In the genomic region with DNA sequence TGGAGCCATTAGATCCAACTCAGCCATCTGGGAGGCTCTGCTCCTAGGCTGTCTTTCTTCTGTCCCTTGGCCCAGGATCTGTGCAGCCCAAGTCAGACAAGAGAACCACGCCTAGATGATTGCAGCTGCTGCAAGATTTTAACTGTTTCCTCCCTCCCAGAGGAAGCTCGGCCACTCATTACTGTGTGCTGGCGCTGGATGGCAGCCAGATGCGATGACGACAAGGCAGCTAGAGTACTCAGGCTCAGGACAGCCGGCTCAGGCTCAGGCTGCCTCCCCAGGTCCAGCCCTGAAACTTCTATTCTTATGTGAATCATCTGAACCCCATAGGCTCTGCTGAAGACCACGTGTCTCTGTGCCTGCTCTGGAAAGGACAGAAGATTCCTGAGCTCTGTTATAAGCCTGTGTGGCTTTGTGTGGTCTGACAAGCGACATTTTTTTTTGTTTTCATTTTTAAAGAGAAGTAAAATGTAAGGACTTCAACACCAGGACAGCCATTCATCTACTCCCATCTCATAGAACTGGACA, we compare ENCODE assay signal across 8 cellular contexts. TPM values are rescaled to one million over a fixed set of nuclear protein-coding genes. Genes with fewer than 3 reads are reported as not detected.
DNase-seq lines count a peak whose midpoint lies in the region; ATAC-seq, FAIRE-seq and TF ChIP-seq lines count a peak whose summit lies in the region.

No MANE protein-coding gene starts in this region.

- H3K4me2 ChIP-seq in neural progenitor cell = peak overlapping the region; percentile 36

- H3K36me3 ChIP-seq in A673 (ENCODE audit: insufficient read depth, low read length, poor library complexity, severe bottlenecking) = no peaks in the 10 kb centered on the region
- H3K36me3 ChIP-seq in neural progenitor cell = no peaks in the 10 kb centered on the region

- ATAC-seq in HG03139 (IDR thresholded peaks at IDR 0.05; ENCODE audit: unreplicated experiment) (peak; percentile 89), foreskin keratinocyte (peak; percentile 97), HG02588 (IDR thresholded peaks at IDR 0.05; ENCODE audit: unreplicated experiment) (no peak)

- CTCF ChIA-PET in A673 (lab: Charles Lee) = no interaction called here

- no peaks in the 10 kb centered on the region for H3K9me3 Mint-ChIP-seq in neural progenitor cell

- no peaks in the 10 kb centered on the region for H3K27me3 Mint-ChIP-seq in neural progenitor cell (ENCODE audit: insufficient read depth, low read depth)

- DNase-seq in A673 (ENCODE audit: low spot score) (peak; percentile 99), GM12891 (ENCODE audit: insufficient read length, low spot score) (peak; percentile 25), NCI-H446 (lab: John Stamatoyannopoulos, UW) (peak; percentile 16 to 75), foreskin keratinocyte (peak; percentile 97 to 98), neural progenitor cell (ENCODE audit: low spot score) (peak; percentile 75)
- peak; percentile 59 for DNase-seq in activated CD8-positive, alpha-beta memory T cell treated with anti-CD3 and anti-CD28 coated beads, Interleukin-2, amount 50 U/mL, for 48 hours

- peaks cover 2% of the 10 kb centered on the region for H3K36me3 Mint-ChIP-seq in neural progenitor cell

- no peak for TF ChIP-seq CTCF in A673 (conservative IDR thresholded peaks at IDR 0.05; ENCODE audit: low read depth, low read length)
- no peak for TF ChIP-seq CTCF in foreskin keratinocyte (conservative IDR thresholded peaks at IDR 0.05)
- no peak for TF ChIP-seq CTCF in neural progenitor cell (IDR thresholded peaks at IDR 0.05)

- peaks cover 20% of the 10 kb centered on the region for H3K4me1 ChIP-seq in A673 (ENCODE audit: insufficient read depth, low read length, poor library complexity, severe bottlenecking)
- peaks cover 18% of the 10 kb centered on the region for H3K4me1 ChIP-seq in foreskin keratinocyte
- H3K4me1 ChIP-seq in neural progenitor cell = peaks cover 23% of the 10 kb centered on the region

- no TSS peak for BruUV-seq in A673 (replicated peaks; lab: Mats Ljungman, UMichigan)

- H3K9me3 ChIP-seq in A673 (ENCODE audit: low read depth, low read length, poor library complexity, severe bottlenecking) = no peaks in the 10 kb centered on the region
- no peaks in the 10 kb centered on the region for H3K9me3 ChIP-seq in neural progenitor cell (ENCODE audit: low read depth)

- H2AFZ ChIP-seq in neural progenitor cell (replicated peaks) = peak overlapping the region; percentile 17

- H4K20me1 ChIP-seq in neural progenitor cell (ENCODE audit: low read depth) = no peaks in the 10 kb centered on the region

- H3K27me3 ChIP-seq in A673 (replicated peaks; ENCODE audit: insufficient read depth, low read depth, low read length, poor library complexity) = no peaks in the 10 kb centered on the region
- no peaks in the 10 kb centered on the region for H3K27me3 ChIP-seq in foreskin keratinocyte
- no peaks in the 10 kb centered on the region for H3K27me3 ChIP-seq in neural progenitor cell

- no peak for TF ChIP-seq POLR2A in GM12891 (IDR thresholded peaks at IDR 0.05; ENCODE audit: low read depth, low read length)

- peaks cover 57% of the 10 kb centered on the region for H3K4me1 Mint-ChIP-seq in neural progenitor cell

- no peak for FAIRE-seq in GM12891 (lab: Jason Lieb, UNC)

- peak overlapping the region; percentile 78 for H3K27ac ChIP-seq in A673 (ENCODE audit: low read depth, low read length, poor library complexity, severe bottlenecking)
- H3K27ac ChIP-seq in foreskin keratinocyte = peak overlapping the region; percentile 76
- H3K27ac ChIP-seq in neural progenitor cell = no peak overlapping the region

- peak overlapping the region; percentile 53 for H3K4me3 ChIP-seq in A673 (ENCODE audit: low read depth, low read length, poor library complexity, severe bottlenecking)
- H3K4me3 ChIP-seq in neural progenitor cell = no peak overlapping the region

- peak overlapping the region; percentile 62 for H3K4me3 Mint-ChIP-seq in neural progenitor cell

- no peaks in the 10 kb centered on the region for H3F3A ChIP-seq in neural progenitor cell (ENCODE audit: low read depth)

- no peak overlapping the region for H3K9ac ChIP-seq in neural progenitor cell

- H3K27ac Mint-ChIP-seq in neural progenitor cell = no peak overlapping the region

- POLR2A ChIA-PET in A673 (lab: Charles Lee; ENCODE audit: low non-redundant PET) = no interaction called here

- H3K79me2 ChIP-seq in neural progenitor cell (ENCODE audit: low read depth) = no peaks in the 10 kb centered on the region

- intact Hi-C loops in A673 (cut with micrococcal nuclease; ENCODE audit: unreplicated experiment) = no loop called here

TF ChIP-seq in GM12891, 5 proteins besides CTCF, POLR2A, EP300 and RAD21:
- TF ChIP-seq PAX5 (IDR thresholded peaks at IDR 0.05; ENCODE audit: insufficient read depth, low read length, severe bottlenecking) (no peak), TAF1 (IDR thresholded peaks at IDR 0.05; ENCODE audit: low read depth, low read length) (no peak), SPI1 (IDR thresholded peaks at IDR 0.05; ENCODE audit: low read depth, low read length) (no peak), POLR2AphosphoS5 (IDR thresholded peaks at IDR 0.05; ENCODE audit: low read depth, low read length) (no peak), POU2F2 (IDR thresholded peaks at IDR 0.05; ENCODE audit: low read depth, low read length) (no peak)

RNA-seq across cellular contexts. Expression of a gene that starts 32.1 kb away (rescaled TPM):
- 1.0 and 1.5 TPM in 2 replicates for total RNA-seq in A673 (2021)
- not detected for polyA plus RNA-seq in GM12891 (2012; ENCODE audit: low read depth, missing spikeins)
- total RNA-seq in foreskin keratinocyte = 1.4 and 2.3 TPM in 2 replicates
- polyA plus RNA-seq in foreskin keratinocyte = 0.25 and 0.59 TPM in 2 replicates
- not detected in 2 replicates for total RNA-seq in neural progenitor cell (ENCODE audit: low replicate concordance)

RNA-seq across cellular contexts. Expression of a gene that starts 32.5 kb away (rescaled TPM):
- total RNA-seq in A673 (2021) (61.6 and 62.5 TPM in 2 replicates), foreskin keratinocyte (56.5 and 72.8 TPM in 2 replicates), neural progenitor cell (ENCODE audit: low replicate concordance) (32.1 and 61.6 TPM in 2 replicates)
- polyA plus RNA-seq in GM12891 (2012; ENCODE audit: low read depth, missing spikeins) = 5.8 TPM
- 43.3 and 49.1 TPM in 2 replicates for polyA plus RNA-seq in foreskin keratinocyte

RNA-seq across cellular contexts. Expression of a gene that starts 47.9 kb away (rescaled TPM):
- 79.4 and 82.0 TPM in 2 replicates for total RNA-seq in A673 (2021)
- 6.6 TPM for polyA plus RNA-seq in GM12891 (2012; ENCODE audit: low read depth, missing spikeins)
- total RNA-seq in foreskin keratinocyte = 22.6 and 24.8 TPM in 2 replicates
- 10.8 and 11.5 TPM in 2 replicates for polyA plus RNA-seq in foreskin keratinocyte
- total RNA-seq in neural progenitor cell (ENCODE audit: low replicate concordance) = 125 and 216 TPM in 2 replicates

Comparison
In these comparisons a context has a peak if more than half of its experiments do, and no peak if none do; other contexts are left out.
1. DNase-seq: peak in every context shown above with its lines; median percentile 99 in A673; 98 in foreskin keratinocyte; 75 in neural progenitor cell; 59 in activated CD8-positive, alpha-beta memory T cell treated with anti-CD3 and anti-CD28 coated beads, Interleukin-2, amount 50 U/mL, for 48 hours; 46 in NCI-H446; 25 in GM12891.